8 cellular contexts compared by ENCODE assay signal in the genomic region with DNA sequence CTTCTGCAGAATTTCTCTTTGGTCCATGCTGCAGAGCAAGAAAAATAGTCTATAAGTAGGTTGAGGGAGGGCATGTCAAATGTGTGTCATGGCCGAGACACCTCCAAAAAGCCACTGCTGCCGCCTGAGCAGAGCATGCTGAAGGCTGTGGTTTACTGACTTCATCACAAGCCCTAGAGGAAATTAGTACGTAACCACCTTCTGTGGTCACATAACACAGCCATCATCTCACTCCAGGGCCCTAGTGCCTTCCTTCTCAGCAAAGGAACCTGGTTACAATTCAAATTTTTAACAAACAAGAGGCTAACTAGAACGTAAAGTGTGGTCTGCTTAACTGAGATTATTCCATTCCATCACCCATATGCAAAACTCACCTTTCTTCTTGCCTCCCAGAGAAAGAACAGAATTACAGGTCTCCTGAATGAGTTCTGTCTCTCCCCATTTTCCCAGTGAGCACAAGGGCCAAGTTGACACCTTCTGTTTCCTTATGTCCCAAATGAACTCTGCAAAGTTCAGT. TPM values are rescaled to one million over a fixed set of nuclear protein-coding genes. Genes with fewer than 3 reads are reported as not detected.
DNase-seq lines count a peak whose midpoint lies in the region; ATAC-seq, FAIRE-seq and TF ChIP-seq lines count a peak whose summit lies in the region.

Gene PTPN22, minus strand, starts transcription at position 116 of the 517 bp plus-strand sequence.

- H3K36me3 Mint-ChIP-seq in WTC11 (no peaks in the 10 kb centered on the region), naive B cell (peaks cover 0 to 9% of the 10 kb centered on the region in 2 donors), type B pancreatic cell (no peaks in the 10 kb centered on the region)

- H3K27me3 Mint-ChIP-seq in WTC11 (ENCODE audit: low read depth) (no peaks in the 10 kb centered on the region), naive B cell (no peaks in the 10 kb centered on the region), type B pancreatic cell (no peaks in the 10 kb centered on the region)

- TF ChIP-seq EP300 in suprapubic skin (IDR thresholded peaks at IDR 0.05), result no peak

- H3K9me3 ChIP-seq in suprapubic skin, result no peaks in the 10 kb centered on the region

- peak; percentile 92 for ATAC-seq in GM19468 (IDR thresholded peaks at IDR 0.05; ENCODE audit: extremely low read depth, unreplicated experiment)
- peak; percentile 86 for ATAC-seq in HG03571 (IDR thresholded peaks at IDR 0.05; ENCODE audit: unreplicated experiment)
- peak; percentile 39; the same call in 1 of the 2 replicates for ATAC-seq in WTC11
- ATAC-seq in naive B cell (ENCODE audit: low read depth in 2 of 2), result peak; percentile 99

- H3K4me1 Mint-ChIP-seq in WTC11, result 0 out of 2 replicates have a peak, but pooled peaks cover 2% of the 10 kb centered on the region
- peaks cover 32 to 62% (median 48%) of the 10 kb centered on the region in 3 donors for H3K4me1 Mint-ChIP-seq in naive B cell
- H3K4me1 Mint-ChIP-seq in type B pancreatic cell (ENCODE audit: unreplicated experiment), result no peaks in the 10 kb centered on the region

- CTCF ChIA-PET in BJ (lab: Yijun Ruan, JAX), result interaction anchor here (0.9 kb wide), 1 partner anchor 16 kb away, joined by 4 read pairs; the partner anchor contains the start of gene BCL2L15
- CTCF ChIA-PET in WTC11 (lab: Charles Lee), result no interaction called here

- H3K4me3 Mint-ChIP-seq in WTC11, result no peak within 1 kb of the TSS
- H3K4me3 Mint-ChIP-seq in naive B cell, result peak within 1 kb of the TSS; percentile 79 to 95 (median 91)
- H3K4me3 Mint-ChIP-seq in type B pancreatic cell, result no peak within 1 kb of the TSS

- TF ChIP-seq CTCF in BJ (IDR thresholded peaks at IDR 0.05; ENCODE audit: insufficient read depth, low read depth, low read length), result no peak
- no peak for TF ChIP-seq CTCF in WTC11 (IDR thresholded peaks at IDR 0.05)
- no peak for TF ChIP-seq CTCF in bronchial epithelial cell (IDR thresholded peaks at IDR 0.05; ENCODE audit: insufficient read depth, low read length, severe bottlenecking)
- TF ChIP-seq CTCF in suprapubic skin (IDR thresholded peaks at IDR 0.05), result no peak
- TF ChIP-seq CTCF in type B pancreatic cell (conservative IDR thresholded peaks at IDR 0.05), result no peak

- no peak for TF ChIP-seq POLR2A in suprapubic skin (IDR thresholded peaks at IDR 0.05)

- peaks cover 12% of the 10 kb centered on the region for H3K4me1 ChIP-seq in suprapubic skin

- H3K4me3 ChIP-seq in BJ (ENCODE audit: low read depth, low read length) (no peak within 1 kb of the TSS), bronchial epithelial cell (ENCODE audit: low read depth, low read length) (no peak within 1 kb of the TSS), suprapubic skin (no peak within 1 kb of the TSS)

- POLR2A ChIA-PET in BJ (lab: Charles Lee), result no interaction called here
- POLR2A ChIA-PET in WTC11 (lab: Charles Lee), result no interaction called here

- H3K36me3 ChIP-seq in BJ (ENCODE audit: control insufficient read depth, insufficient read depth, low read length) (no peaks in the 10 kb centered on the region), bronchial epithelial cell (ENCODE audit: control insufficient read depth, insufficient read depth, low read length) (no peaks in the 10 kb centered on the region), suprapubic skin (no peaks in the 10 kb centered on the region)

- H3K27ac ChIP-seq in suprapubic skin, result peak within 1 kb of the TSS; percentile 51

- H3K27me3 ChIP-seq in BJ (ENCODE audit: control insufficient read depth, insufficient read depth, low read length) (no peaks in the 10 kb centered on the region), bronchial epithelial cell (ENCODE audit: control insufficient read depth, insufficient read depth, low read length) (no peaks in the 10 kb centered on the region), suprapubic skin (no peaks in the 10 kb centered on the region)

- 68% methylated on average over 4 of the region's 4 CpGs for WGBS in suprapubic skin

- H3K27ac Mint-ChIP-seq in WTC11 (no peak within 1 kb of the TSS), naive B cell (peak within 1 kb of the TSS; percentile 91 to 97 (median 95)), type B pancreatic cell (no peak within 1 kb of the TSS)

- no peaks in the 10 kb centered on the region for H3K9me3 Mint-ChIP-seq in WTC11
- no peaks in the 10 kb centered on the region for H3K9me3 Mint-ChIP-seq in naive B cell
- H3K9me3 Mint-ChIP-seq in type B pancreatic cell, result no peaks in the 10 kb centered on the region

- DNase-seq in BJ (ENCODE audit: low read depth) (peak; percentile 35), WTC11 (ENCODE audit: low spot score) (no peak), bronchial epithelial cell (ENCODE audit: low read depth) (peak; percentile 75), naive B cell (peak; percentile 83), suprapubic skin (ENCODE audit: low spot score in 2 of 2) (no peak), type B pancreatic cell (ENCODE audit: extremely low spot score, unreplicated experiment) (no peak)

- FAIRE-seq in bronchial epithelial cell (lab: Jason Lieb, UNC), result no peak

TF ChIP-seq in WTC11, 78 proteins besides CTCF, POLR2A, EP300 and RAD21:
- TF ChIP-seq ZNF416 (CRISPR knock-in tag; IDR thresholded peaks at IDR 0.05) (no peak), MXD4 (CRISPR knock-in tag; IDR thresholded peaks at IDR 0.05; ENCODE audit: borderline replicate concordance) (no peak)

RNA-seq across cellular contexts. Expression of gene PTPN22, which starts in this region (rescaled TPM):
- 0.02 and 0.06 TPM in 2 replicates for polyA plus RNA-seq in BJ (2011; rRNA removed)
- polyA minus RNA-seq in BJ (2011; rRNA and poly(A)+ RNA removed), result not detected in 2 replicates
- total RNA-seq in WTC11 (2021), result 0.11 to 0.18 TPM in 2 of 3 replicates, not detected in the other
- total RNA-seq in bronchial epithelial cell, result under 0.01 and 0.26 TPM in 2 replicates
- polyA plus RNA-seq in naive B cell (ENCODE audit: low read depth in 6 of 6), result 10 to 100 TPM; 27.3 to 56.2 (median 41.0) TPM
- total RNA-seq in suprapubic skin, result 1 to 10 TPM in 1 of 4 donors, under 1 TPM in 3; 0.34 to 1.7 (median 0.77) TPM
- total RNA-seq in type B pancreatic cell (ENCODE audit: low replicate concordance), result not detected in 2 replicates

Comparison
In these comparisons a context has a peak if more than half of its experiments do, and no peak if none do; other contexts are left out.
1. RNA of gene PTPN22 (polyA plus RNA-seq): 27.3 to 56.2 TPM in naive B cell; 0.02 to 0.06 TPM in BJ; every median in the first group is over 10 times any median in the second.
2. Peak in DNase-seq in BJ; RNA of the gene not detected or under 1 TPM.
3. Peak in ATAC-seq in WTC11; RNA of the gene not detected or under 1 TPM.
4. Peak in DNase-seq in bronchial epithelial cell; RNA of the gene not detected or under 1 TPM.
5. ATAC-seq: peak in every context shown above with its lines; median percentile 99 in naive B cell; 92 in GM19468; 86 in HG03571; 39 in WTC11.
6. H3K27ac Mint-ChIP-seq: peak in naive B cell (6 of 6); none in WTC11 (single experiment) and type B pancreatic cell (single experiment).
7. H3K4me3 Mint-ChIP-seq: peak in naive B cell (8 of 8); none in WTC11 (single experiment) and type B pancreatic cell (single experiment).